1 cellular context compared by ENCODE assay signal in genomic region chr10:122299423-122300075, GRCh38.
TF ChIP-seq lines count a peak whose summit lies in the region.

No MANE protein-coding gene starts in this region.

TF ChIP-seq in H1, 55 proteins besides CTCF, POLR2A, EP300 and RAD21:
- TF ChIP-seq NANOG (IDR thresholded peaks at IDR 0.05; ENCODE audit: insufficient read depth, low read depth, low read length, poor library complexity, severe bottlenecking) (no peak), YY1 (IDR thresholded peaks at IDR 0.05; ENCODE audit: low read depth, low read length) (no peak), BACH1 (IDR thresholded peaks at IDR 0.05; ENCODE audit: low read length) (no peak), RFX5 (IDR thresholded peaks at IDR 0.05; ENCODE audit: borderline replicate concordance, low read depth, low read length) (no peak)
